Comparison of ENCODE assay signal across 18 cellular contexts in genomic region chr17:63249256-63250006, GRCh38.
DNase-seq lines count a peak whose midpoint lies in the region; FAIRE-seq and TF ChIP-seq lines count a peak whose summit lies in the region.
"Had no signal": no experiment of that assay in that cellular context is flagged by ENCODE, and none has a peak within 500 bp of the region (broad histone marks: within the 10 kb centered on the region; RNA-seq: fewer than 3 reads in every experiment).

No MANE protein-coding gene starts in this region.

- DNase-seq in AG08395 (ENCODE audit: low spot score): peak; percentile 10
- peak; percentile 79 for DNase-seq in LNCaP clone FGC (ENCODE audit: low read depth)
- peak; percentile 51 for DNase-seq in astrocyte (ENCODE audit: low read depth)
- DNase-seq in iris pigment epithelial cell (ENCODE audit: low read depth): peak; percentile 33
- no peak for DNase-seq in PC-9
- DNase-seq in activated CD8-positive, alpha-beta memory T cell treated with anti-CD3 and anti-CD28 coated beads for 24 hours: no peak
- DNase-seq in KBM-7: no peak
- DNase-seq in SW 1271 (lab: John Stamatoyannopoulos, UW): no peak
- DNase-seq: activated naive CD4-positive, alpha-beta T cell treated with Interleukin-2 at 50 U/mL for 16 hours; DMS 273 treated with DMSO at 0.1 percent for 48 hours; mucosa of descending colon; NCI-H1048; NCI-H524; psoas muscle; stimulated activated CD4-positive, alpha-beta T cell treated with anti-CD3 and anti-CD28 coated beads, Interleukin-2, amount 100 ng/mL, for 48 hours; upper lobe of left lung had no signal

- H3K4me1 Mint-ChIP-seq in astrocyte (ENCODE audit: low read depth, unreplicated experiment): peaks cover 6% of the 10 kb centered on the region

- no peaks in the 10 kb centered on the region for H3K9me2 ChIP-seq in PC-9 (ENCODE audit: insufficient read depth)

- BruUV-seq in PC-9 (replicated peaks; lab: Mats Ljungman, UMichigan): no TSS peak

- no peaks in the 10 kb centered on the region for H3K9me3 Mint-ChIP-seq in astrocyte (ENCODE audit: unreplicated experiment)

- H3K27ac ChIP-seq in astrocyte (ENCODE audit: low read depth, low read length): no peak overlapping the region
- no peak overlapping the region for H3K27ac ChIP-seq in PC-9
- H3K27ac ChIP-seq: esophagus muscularis mucosa, psoas muscle, upper lobe of left lung had no signal

- H3K36me3 ChIP-seq in astrocyte (ENCODE audit: insufficient read depth, low read length): no peaks in the 10 kb centered on the region
- no peaks in the 10 kb centered on the region for H3K36me3 ChIP-seq in PC-9 (ENCODE audit: low read depth)
- H3K36me3 ChIP-seq: esophagus muscularis mucosa, upper lobe of left lung had no signal

- no peak for FAIRE-seq in astrocyte (lab: Jason Lieb, UNC)
- FAIRE-seq: HepG2 had no signal

- H3K9me3 ChIP-seq in astrocyte (ENCODE audit: insufficient read depth, low read depth, low read length) (no peaks in the 10 kb centered on the region), PC-9 (ENCODE audit: insufficient read depth, low read depth) (no peaks in the 10 kb centered on the region)
- H3K9me3 ChIP-seq: mucosa of descending colon, psoas muscle had no signal

- no peaks in the 10 kb centered on the region; the same call in 1 of the 2 replicates for H3F3A ChIP-seq in PC-9 (ENCODE audit: insufficient read depth, low read depth)

- in situ Hi-C loops in KBM-7 (cut with MboI; ENCODE audit: low pct_unique_long_range_greater_than_20kb, low sequenced_read_pairs): no loop called here

- H3K4me3 ChIP-seq in LNCaP clone FGC (ENCODE audit: low read depth, low read length) (no peak overlapping the region), astrocyte (ENCODE audit: insufficient read depth, low read depth, low read length) (no peak overlapping the region), PC-9 (no peak overlapping the region)
- H3K4me3 ChIP-seq: esophagus muscularis mucosa, mucosa of descending colon, psoas muscle, upper lobe of left lung had no signal

- H3K27ac Mint-ChIP-seq in astrocyte (ENCODE audit: unreplicated experiment): no peak overlapping the region

- CTCF ChIA-PET in PC-9 (lab: Charles Lee): interaction anchor here (0.6 kb wide), 1 partner anchor 147 kb away, joined by 3 read pairs; no protein-coding TSS in a partner anchor

- H3K4me1 ChIP-seq in astrocyte (ENCODE audit: insufficient read depth, low read length): peaks cover 4% of the 10 kb centered on the region
- no peaks in the 10 kb centered on the region for H3K4me1 ChIP-seq in PC-9 (replicated peaks; ENCODE audit: insufficient read depth)

- peaks cover 13% of the 10 kb centered on the region for H4K20me1 ChIP-seq in astrocyte (ENCODE audit: insufficient read depth, low read length)
- peaks cover 47% of the 10 kb centered on the region for H4K20me1 ChIP-seq in PC-9 (ENCODE audit: insufficient read depth)

- no peak overlapping the region for H2AFZ ChIP-seq in astrocyte (ENCODE audit: low read depth, low read length)
- H2AFZ ChIP-seq in PC-9: no peak overlapping the region

- H3K4me2 ChIP-seq in astrocyte (ENCODE audit: low read length) (no peak overlapping the region), PC-9 (no peak overlapping the region)

- H3K4me3 Mint-ChIP-seq in astrocyte (ENCODE audit: unreplicated experiment): no peak overlapping the region

- peaks cover 47% of the 10 kb centered on the region for H3K79me2 ChIP-seq in astrocyte (ENCODE audit: insufficient read depth, low read length)
- H3K79me2 ChIP-seq in PC-9 (ENCODE audit: low read depth): peaks cover 60% of the 10 kb centered on the region

- H3K36me3 Mint-ChIP-seq in astrocyte (ENCODE audit: low read depth, unreplicated experiment): no peaks in the 10 kb centered on the region

- H3K27me3 Mint-ChIP-seq in astrocyte (ENCODE audit: low read depth, unreplicated experiment): no peaks in the 10 kb centered on the region

- H3K27me3 ChIP-seq in astrocyte (ENCODE audit: insufficient read depth, low read length) (no peaks in the 10 kb centered on the region), PC-9 (ENCODE audit: insufficient read depth, low read depth) (no peaks in the 10 kb centered on the region)
- H3K27me3 ChIP-seq: esophagus muscularis mucosa, upper lobe of left lung had no signal

- TF ChIP-seq CTCF in LNCaP clone FGC (IDR thresholded peaks at IDR 0.05; ENCODE audit: control insufficient read depth, extremely low read depth, insufficient read depth) (no peak), astrocyte (IDR thresholded peaks at IDR 0.05; ENCODE audit: insufficient read depth, low read depth, low read length) (no peak), PC-9 (conservative IDR thresholded peaks at IDR 0.05) (no peak)

- no peak overlapping the region for H3K9ac ChIP-seq in astrocyte (ENCODE audit: low read length)

- POLR2A ChIA-PET in PC-9 (lab: Charles Lee; ENCODE audit: unreplicated experiment): interaction anchor here (0.6 to 0.7 kb wide), 2 partner anchors 8 to 425 kb away, joined by 4 to 11 read pairs; no protein-coding TSS in a partner anchor

- intact Hi-C loops in PC-9 (cut with micrococcal nuclease; ENCODE audit: unreplicated experiment): no loop called here

Comparison
In these comparisons a context has a peak if more than half of its experiments do, and no peak if none do; other contexts are left out.
1. DNase-seq: peak in AG08395 (single experiment), LNCaP clone FGC (single experiment), astrocyte (single experiment) and iris pigment epithelial cell (single experiment); none in PC-9 (0 of 2), activated CD8-positive, alpha-beta memory T cell treated with anti-CD3 and anti-CD28 coated beads for 24 hours (single experiment), KBM-7 (single experiment) and SW 1271 (0 of 2).